ENCODE assay signal across 8 cellular contexts in genomic region chr7:54773472-54774399, GRCh38. TPM values are rescaled to one million over a fixed set of nuclear protein-coding genes. Genes with fewer than 3 reads are reported as not detected.
DNase-seq lines count a peak whose midpoint lies in the region; ATAC-seq, FAIRE-seq and TF ChIP-seq lines count a peak whose summit lies in the region.

No MANE protein-coding gene starts in this region.

- H3K4me2 ChIP-seq in A549 = peak overlapping the region; percentile 90

- FAIRE-seq in A549 (lab: Jason Lieb, UNC) (peak; percentile 18), colon (lab: Jason Lieb, UNC) (peak; percentile 18)

- CTCF ChIA-PET in A549 (lab: Yijun Ruan, JAX) = interaction anchor here (0.7 to 33.9 kb wide), 120 partner anchors 8 to 1297 kb away, joined by 3 to 742 read pairs (median 5); partner anchors contain the start of genes EGFR and SEC61G

- H3K36me3 ChIP-seq in left lung = no peaks in the 10 kb centered on the region

- TF ChIP-seq POLR2A in A549 (IDR thresholded peaks at IDR 0.05; ENCODE audit: low read length) = no peak

- no peaks in the 10 kb centered on the region for H3K9me3 ChIP-seq in A549
- peaks cover 0 to 5% of the 10 kb centered on the region in 2 donors for H3K9me3 ChIP-seq in left lung

- POLR2A ChIA-PET in A549 (lab: Yijun Ruan, JAX) = interaction anchor here (1.0 to 1.9 kb wide), 2 partner anchors 15 to 481 kb away, joined by 5 to 10 read pairs; partner anchors contain the start of gene SEC61G

- no peak for TF ChIP-seq EP300 in A549 (IDR thresholded peaks at IDR 0.05)

- H3K4me3 ChIP-seq in A549 (peak overlapping the region; percentile 48), left lung (peak overlapping the region; percentile 4 to 21)

- 6% methylated on average over 18 of the region's 18 CpGs for WGBS in A549 (ENCODE audit: missing lambda C conversion rate)

- H3K4me1 ChIP-seq in A549 = peaks cover 14% of the 10 kb centered on the region
- H3K4me1 ChIP-seq in left lung = peaks cover 0 to 8% of the 10 kb centered on the region in 2 donors

- DNase-seq in A549 (ENCODE audit: low read depth in 1 of 2, low spot score in 1 of 2) (peak; percentile 69 to 93), NCI-H2196 treated with DMSO at 0.1 percent for 48 hours (lab: John Stamatoyannopoulos, UW; ENCODE audit: unreplicated experiment) (peak; percentile 62), left lung (peak; percentile 80 to 84)
- peak; percentile 61 for DNase-seq in activated CD4-positive, CD25-positive, alpha-beta regulatory T cell treated with anti-CD3 and anti-CD28 coated beads, Interleukin-2, amount 50 U/mL, for 72 hours
- DNase-seq in stimulated activated CD4-positive, alpha-beta T cell treated with anti-CD3 and anti-CD28 coated beads, Interleukin-2, amount 100 ng/mL, for 4 hours (ENCODE audit: low read depth) = peak; percentile 46

- peak overlapping the region; percentile 74 to 81 for H3K27ac ChIP-seq in A549
- H3K27ac ChIP-seq in left lung = peak overlapping the region; percentile 1 to 41

- ATAC-seq in A549 = peak; percentile 96 to 98
- ATAC-seq in GM18861 (IDR thresholded peaks at IDR 0.05; ENCODE audit: unreplicated experiment) = peak; percentile 90
- ATAC-seq in HG03159 (IDR thresholded peaks at IDR 0.05; ENCODE audit: unreplicated experiment) = peak; percentile 88
- ATAC-seq in left lung = peak; percentile 100

- H3K27me3 ChIP-seq in left lung = peaks cover 0 to 9% of the 10 kb centered on the region in 2 donors

- peak; percentile 94 to 99 for TF ChIP-seq RAD21 in A549 (conservative IDR thresholded peaks at IDR 0.05 in 1 of 2, IDR thresholded peaks at IDR 0.05 in 1 of 2)

- intact Hi-C loops in left lung (cut with DNase I) = loop anchor here in 1 of 2 donors (5.0 to 10.0 kb wide), 2 partner anchors 61 to 484 kb away; no protein-coding TSS in a partner anchor

- TF ChIP-seq CTCF in A549 (IDR thresholded peaks at IDR 0.05) = peak; percentile 93
- TF ChIP-seq CTCF in left lung (IDR thresholded peaks at IDR 0.05) = peak; percentile 80 to 82

TF ChIP-seq in A549, 52 proteins besides CTCF, POLR2A, EP300 and RAD21:
- TF ChIP-seq HDAC2 (IDR thresholded peaks at IDR 0.05) = no peak
- TF ChIP-seq JUNB (IDR thresholded peaks at IDR 0.05) = no peak
- no peak for TF ChIP-seq FOSL2 (IDR thresholded peaks at IDR 0.05)
- TF ChIP-seq FOSL2 (CRISPR knock-in tag; IDR thresholded peaks at IDR 0.05) = peak; percentile 4; the same call in 1 of the 2 replicates
- TF ChIP-seq SMC3 (IDR thresholded peaks at IDR 0.05) = peak; percentile 90; the same call in 2 of the 3 replicates
- TF ChIP-seq E2F6 (IDR thresholded peaks at IDR 0.05; ENCODE audit: borderline replicate concordance, low read depth) = peak; percentile 97
- peak; percentile 61; the same call in 1 of the 2 replicates for TF ChIP-seq KDM5A (IDR thresholded peaks at IDR 0.05)
- TF ChIP-seq MAX (IDR thresholded peaks at IDR 0.05) = peak; percentile 94

RNA-seq across cellular contexts. Expression of gene SEC61G, which starts 14.7 kb away (rescaled TPM):
- polyA plus RNA-seq in A549 (2011; rRNA removed) (290 and 356 TPM in 2 replicates), A549 (2017; fragmentation: RNase III; extraction: RNeasy Plus Mini Kit Qiagen cat#74134 plus additional on column Dnase treatment) (394 to 427 TPM (median 421 TPM) in 3 replicates)
- 127 and 162 TPM in 2 replicates for polyA plus RNA-seq in A549 (2012; cell fraction: cytosol; rRNA removed)
- 34.5 and 120 TPM in 2 replicates for polyA plus RNA-seq in A549 (2012; cell fraction: nucleus; rRNA removed)
- 79.3 and 85.4 TPM in 2 replicates for polyA minus RNA-seq in A549 (2011; rRNA and poly(A)+ RNA removed)
- 100 to 1,000 TPM; 116 to 161 TPM for total RNA-seq in left lung

Comparison
In these comparisons a context has a peak if more than half of its experiments do, and no peak if none do; other contexts are left out.
1. Peak in every context shown above with its lines: DNase-seq, ATAC-seq, H3K4me3 ChIP-seq and H3K27ac ChIP-seq.